ENCODE assay signal across 18 cellular contexts in genomic region chr11:31966846-31967245, GRCh38.
"Had no signal": no experiment of that assay in that cellular context is flagged by ENCODE, and none has a peak within 500 bp of the region (broad histone marks: within the 10 kb centered on the region; RNA-seq: fewer than 3 reads in every experiment).

No MANE protein-coding gene starts in this region.

- H3K4me2 ChIP-seq: SK-N-SH had no signal

- H3K9ac ChIP-seq: SK-N-SH had no signal

- H3K27ac ChIP-seq: RWPE1 had no signal

- DNase-seq: KBM-7, MV-4-11, NCI-H1048, NCI-H1105, NCI-H1417, NCI-H1436 treated with DMSO at 0.1 percent for 48 hours, NCI-H1694, NCI-H187 treated with DMSO at 0.1 percent for 48 hours, NCI-H2081, NCI-H2107, NCI-H2227 treated with DMSO at 0.1 percent for 48 hours, NCI-H524 treated with DMSO at 0.1 percent for 48 hours, NCI-H774, PC-3, SHP77, SK-N-SH had no signal

- ATAC-seq: Panc1, PC-3 had no signal

- H3K9me3 ChIP-seq: SK-N-SH had no signal
